In the genomic region with DNA sequence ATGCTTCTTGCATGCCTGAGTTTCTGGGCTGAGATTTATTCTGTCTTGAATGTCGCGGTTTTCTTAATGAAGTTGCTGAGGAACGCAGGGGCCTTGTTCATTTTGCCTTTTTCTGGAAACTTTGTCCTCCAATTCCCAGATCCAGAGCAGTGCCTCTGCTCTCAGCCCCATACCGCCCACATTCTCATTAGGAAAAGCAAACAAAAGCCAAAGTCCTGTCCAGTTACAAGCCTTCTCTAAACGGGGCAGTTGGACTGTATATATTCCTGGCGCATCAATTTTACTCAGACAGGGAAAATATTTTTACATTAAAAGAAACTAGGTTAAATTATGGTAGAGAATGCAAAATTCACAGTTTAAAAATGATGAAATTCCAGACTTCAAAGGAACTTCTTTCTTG, we compare ENCODE assay signal across 9 cellular contexts.
DNase-seq lines count a peak whose midpoint lies in the region; ATAC-seq and TF ChIP-seq lines count a peak whose summit lies in the region.
"Had no signal": no experiment of that assay in that cellular context is flagged by ENCODE, and none has a peak within 500 bp of the region (broad histone marks: within the 10 kb centered on the region; RNA-seq: fewer than 3 reads in every experiment).

No MANE protein-coding gene starts in this region.

- no peaks in the 10 kb centered on the region for H3K9me3 ChIP-seq in BLaER1 treated with 17β-estradiol and CSF1 and Interleukin-3, amounts not matched to agents 10 nM and 100 nM (replicated peaks in 1 of 11)
- H3K9me3 ChIP-seq in mucosa of stomach (ENCODE audit: control insufficient read depth, low read length), result no peaks in the 10 kb centered on the region

- H3K27ac ChIP-seq in BLaER1 treated with 17β-estradiol and CSF1 and Interleukin-3, amounts not matched to agents 10 nM and 100 nM, result peak overlapping the region in 7 of 11 experiments; percentile 74 to 93 (median 90); a peak in 13 of 22 replicates
- H3K27ac ChIP-seq in caudate nucleus (ENCODE audit: low read depth, low read length), result peak overlapping the region; percentile 82

- peaks cover 0 to 35% (median 7%) of the 10 kb centered on the region in 11 experiments; a peak in 11 of 22 replicates for H4K20me1 ChIP-seq in BLaER1 treated with 17β-estradiol and CSF1 and Interleukin-3, amounts not matched to agents 10 nM and 100 nM

- peaks cover 2 to 15% (median 11%) of the 10 kb centered on the region in 11 experiments; a peak in 20 of 22 replicates for H3K36me3 ChIP-seq in BLaER1 treated with 17β-estradiol and CSF1 and Interleukin-3, amounts not matched to agents 10 nM and 100 nM
- no peaks in the 10 kb centered on the region for H3K36me3 ChIP-seq in mucosa of stomach (ENCODE audit: control insufficient read depth, insufficient read depth, low read length)

- peak overlapping the region in 6 of 10 experiments; percentile 71 to 84 (median 76); a peak in 8 of 20 replicates for H3K4me3 ChIP-seq in BLaER1 treated with 17β-estradiol and CSF1 and Interleukin-3, amounts not matched to agents 10 nM and 100 nM
- H3K4me3 ChIP-seq in LNCaP clone FGC (ENCODE audit: low read depth, low read length) (peak overlapping the region; percentile 88), mucosa of stomach (ENCODE audit: low read length) (no peak overlapping the region)

- H3K9ac ChIP-seq in BLaER1 treated with 17β-estradiol and CSF1 and Interleukin-3, amounts not matched to agents 10 nM and 100 nM, result peak overlapping the region in 7 of 11 experiments; percentile 83 to 91 (median 86); a peak in 13 of 22 replicates
- peak overlapping the region; percentile 71 for H3K9ac ChIP-seq in mucosa of stomach (ENCODE audit: low read length)

- H3K27me3 ChIP-seq in BLaER1 treated with 17β-estradiol and CSF1 and Interleukin-3, amounts not matched to agents 10 nM and 100 nM, result 0 out of 22 replicates have a peak, but pooled peaks cover 0 to 5% (median 0%) of the 10 kb centered on the region in 11 experiments
- peaks cover 8% of the 10 kb centered on the region for H3K27me3 ChIP-seq in mucosa of stomach (ENCODE audit: control insufficient read depth, insufficient read depth, low read length)

- H3K4me1 ChIP-seq in BLaER1 treated with 17β-estradiol and CSF1 and Interleukin-3, amounts not matched to agents 10 nM and 100 nM, result peaks cover 7 to 51% (median 40%) of the 10 kb centered on the region in 10 experiments; a peak in 19 of 20 replicates
- H3K4me1 ChIP-seq in mucosa of stomach (ENCODE audit: control insufficient read depth, insufficient read depth, low read length), result peaks cover 8% of the 10 kb centered on the region

- peak overlapping the region; percentile 81 to 97 (median 92); a peak in 21 of 22 replicates for H3K4me2 ChIP-seq in BLaER1 treated with 17β-estradiol and CSF1 and Interleukin-3, amounts not matched to agents 10 nM and 100 nM

- no peak for DNase-seq in LNCaP clone FGC (ENCODE audit: low read depth)
- no peak for DNase-seq in caudate nucleus (lab: John Stamatoyannopoulos, UW)
- no peak for DNase-seq in NCI-H1436 (lab: John Stamatoyannopoulos, UW)
- no peak for DNase-seq in NCI-H526 (lab: John Stamatoyannopoulos, UW)
- DNase-seq: NK-92 treated with Interleukin-12 subunit alpha and Interleukin-12 subunit beta, amount 100 ng/mL, for 24 hours had no signal

- TF ChIP-seq CTCF in LNCaP clone FGC (IDR thresholded peaks at IDR 0.05; ENCODE audit: control insufficient read depth, extremely low read depth, insufficient read depth), result no peak

- ATAC-seq in HG03097 (IDR thresholded peaks at IDR 0.05; ENCODE audit: low FRiP score, unreplicated experiment) (no peak), HG02885 (IDR thresholded peaks at IDR 0.05; ENCODE audit: poor library complexity, unreplicated experiment) (no peak)
